In the genomic region with DNA sequence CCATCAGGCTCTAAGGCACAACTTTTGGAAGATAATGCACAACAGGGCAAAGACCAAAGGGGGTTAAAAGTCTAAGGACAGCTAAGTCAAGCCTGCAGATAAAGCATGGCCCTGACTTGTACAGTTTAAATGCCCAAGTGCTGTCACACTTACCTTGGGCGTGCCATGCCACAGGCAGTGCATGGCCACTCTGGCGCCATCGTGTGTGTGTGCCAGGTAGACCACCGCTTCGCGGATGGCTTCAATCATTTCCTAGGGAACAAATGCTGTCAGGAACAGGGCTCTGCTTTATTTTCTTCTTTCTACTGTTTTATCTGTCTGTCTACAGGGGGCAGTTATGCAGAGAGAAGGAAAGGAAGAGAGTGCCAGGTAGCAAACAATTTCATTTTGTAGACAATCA, we compare ENCODE assay signal across 13 cellular contexts. TPM values are rescaled to one million over a fixed set of nuclear protein-coding genes. Genes with fewer than 3 reads are reported as not detected.
DNase-seq lines count a peak whose midpoint lies in the region; ATAC-seq and TF ChIP-seq lines count a peak whose summit lies in the region.
"Had no signal": no experiment of that assay in that cellular context is flagged by ENCODE, and none has a peak within 500 bp of the region (broad histone marks: within the 10 kb centered on the region; RNA-seq: fewer than 3 reads in every experiment).

No MANE protein-coding gene starts in this region.

- H3K4me2 ChIP-seq in OCI-LY7 (ENCODE audit: low read length), result no peak overlapping the region
- H3K4me2 ChIP-seq: BLaER1 had no signal

- CTCF ChIA-PET in activated CD4-positive, alpha-beta T cell treated with anti-CD3 and anti-CD28 coated beads for 36 hours (lab: Charles Lee), result interaction anchor here (1.2 to 1.9 kb wide), 3 partner anchors 12 to 33 kb away, joined by 3 to 5 read pairs (median 5); no protein-coding TSS in a partner anchor
- CTCF ChIA-PET in activated CD4-positive, alpha-beta T cell treated with anti-CD3 and anti-CD28 coated beads, Interleukin-2, amount 10 ng/mL, durations not matched to agents 7 days and 5 days (lab: Charles Lee), result interaction anchor here (1.6 kb wide), 1 partner anchor 13 kb away, joined by 4 read pairs; no protein-coding TSS in a partner anchor
- CTCF ChIA-PET in OCI-LY7 (lab: Charles Lee; ENCODE audit: unreplicated experiment), result no interaction called here

- H2AFZ ChIP-seq in OCI-LY7 (ENCODE audit: low read length), result no peak overlapping the region

- H3K27ac ChIP-seq in OCI-LY7 (ENCODE audit: low read depth, low read length, poor library complexity, severe bottlenecking), result no peak overlapping the region
- H3K27ac ChIP-seq: BLaER1, neutrophil had no signal

- H3K4me3 Mint-ChIP-seq in activated CD4-positive, alpha-beta T cell treated with anti-CD3 and anti-CD28 coated beads for 36 hours, result no peak overlapping the region
- no peak overlapping the region for H3K4me3 Mint-ChIP-seq in activated CD4-positive, alpha-beta T cell treated with anti-CD3 and anti-CD28 coated beads, Interleukin-2, amount 10 ng/mL, durations not matched to agents 7 days and 5 days
- H3K4me3 Mint-ChIP-seq in progenitor cell of endocrine pancreas (ENCODE audit: low read depth), result no peak overlapping the region

- intact Hi-C loops in activated CD4-positive, alpha-beta T cell treated with anti-CD3 and anti-CD28 coated beads for 36 hours (cut with DNase I, micrococcal nuclease), result no loop called here
- intact Hi-C loops in OCI-LY7 (cut with micrococcal nuclease; ENCODE audit: unreplicated experiment), result no loop called here

- peaks cover 97% of the 10 kb centered on the region for H3K36me3 ChIP-seq in OCI-LY7 (ENCODE audit: insufficient read depth, low read length)

- peak overlapping the region; percentile 37 for H3K27ac Mint-ChIP-seq in activated CD4-positive, alpha-beta T cell treated with anti-CD3 and anti-CD28 coated beads for 36 hours
- H3K27ac Mint-ChIP-seq in activated CD4-positive, alpha-beta T cell treated with anti-CD3 and anti-CD28 coated beads, Interleukin-2, amount 10 ng/mL, durations not matched to agents 7 days and 5 days, result no peak overlapping the region
- H3K27ac Mint-ChIP-seq in progenitor cell of endocrine pancreas, result no peak overlapping the region

- TF ChIP-seq CTCF in OCI-LY7 (conservative IDR thresholded peaks at IDR 0.05; ENCODE audit: low read length) (peak; percentile 41; the same call in 1 of the 2 replicates), progenitor cell of endocrine pancreas (IDR thresholded peaks at IDR 0.05; ENCODE audit: unreplicated experiment) (peak; percentile 47)

- H3K9me2 ChIP-seq in OCI-LY7 (ENCODE audit: insufficient read depth, low read length), result no peaks in the 10 kb centered on the region

- no peaks in the 10 kb centered on the region for H3K4me1 Mint-ChIP-seq in activated CD4-positive, alpha-beta T cell treated with anti-CD3 and anti-CD28 coated beads for 36 hours
- no peaks in the 10 kb centered on the region for H3K4me1 Mint-ChIP-seq in activated CD4-positive, alpha-beta T cell treated with anti-CD3 and anti-CD28 coated beads, Interleukin-2, amount 10 ng/mL, durations not matched to agents 7 days and 5 days
- peaks cover 8% of the 10 kb centered on the region for H3K4me1 Mint-ChIP-seq in progenitor cell of endocrine pancreas (ENCODE audit: low read depth)

- no peaks in the 10 kb centered on the region for H4K20me1 ChIP-seq in OCI-LY7 (ENCODE audit: insufficient read depth, low read length)

- H3K27me3 Mint-ChIP-seq in activated CD4-positive, alpha-beta T cell treated with anti-CD3 and anti-CD28 coated beads for 36 hours, result no peaks in the 10 kb centered on the region
- H3K27me3 Mint-ChIP-seq in activated CD4-positive, alpha-beta T cell treated with anti-CD3 and anti-CD28 coated beads, Interleukin-2, amount 10 ng/mL, durations not matched to agents 7 days and 5 days, result no peaks in the 10 kb centered on the region
- no peaks in the 10 kb centered on the region for H3K27me3 Mint-ChIP-seq in progenitor cell of endocrine pancreas

- peaks cover 4% of the 10 kb centered on the region for H3K4me1 ChIP-seq in OCI-LY7 (ENCODE audit: insufficient read depth, low read length, poor library complexity, severe bottlenecking)
- H3K4me1 ChIP-seq: BLaER1 had no signal

- no peaks in the 10 kb centered on the region for H3K9me3 Mint-ChIP-seq in activated CD4-positive, alpha-beta T cell treated with anti-CD3 and anti-CD28 coated beads for 36 hours (ENCODE audit: low read depth)
- H3K9me3 Mint-ChIP-seq in activated CD4-positive, alpha-beta T cell treated with anti-CD3 and anti-CD28 coated beads, Interleukin-2, amount 10 ng/mL, durations not matched to agents 7 days and 5 days, result no peaks in the 10 kb centered on the region
- H3K9me3 Mint-ChIP-seq in progenitor cell of endocrine pancreas (ENCODE audit: low read depth), result no peaks in the 10 kb centered on the region

- peaks cover 61% of the 10 kb centered on the region for H3K36me3 Mint-ChIP-seq in activated CD4-positive, alpha-beta T cell treated with anti-CD3 and anti-CD28 coated beads for 36 hours (ENCODE audit: low read depth)
- H3K36me3 Mint-ChIP-seq in activated CD4-positive, alpha-beta T cell treated with anti-CD3 and anti-CD28 coated beads, Interleukin-2, amount 10 ng/mL, durations not matched to agents 7 days and 5 days (ENCODE audit: low read depth), result peaks cover 52% of the 10 kb centered on the region
- H3K36me3 Mint-ChIP-seq in progenitor cell of endocrine pancreas (ENCODE audit: insufficient read depth), result peaks cover 24% of the 10 kb centered on the region

- 0 out of 2 replicates have a peak, but pooled peaks cover 6% of the 10 kb centered on the region for H3K79me2 ChIP-seq in OCI-LY7 (ENCODE audit: insufficient read depth, low read depth, low read length)

- no peak overlapping the region for H3K4me3 ChIP-seq in OCI-LY7 (ENCODE audit: low read depth, low read length, poor library complexity, severe bottlenecking)
- H3K4me3 ChIP-seq: BLaER1 had no signal

- BruUV-seq in OCI-LY7 (replicated peaks; lab: Mats Ljungman, UMichigan), result no TSS peak

- POLR2A ChIA-PET in activated CD4-positive, alpha-beta T cell treated with anti-CD3 and anti-CD28 coated beads for 36 hours (lab: Charles Lee), result interaction anchor here (1.1 to 1.6 kb wide), 2 partner anchors 20 to 27 kb away, joined by 3 to 6 read pairs; a partner anchor contains a TSS
- POLR2A ChIA-PET in activated CD4-positive, alpha-beta T cell treated with anti-CD3 and anti-CD28 coated beads, Interleukin-2, amount 10 ng/mL, durations not matched to agents 7 days and 5 days (lab: Charles Lee), result interaction anchor here (0.6 kb wide), 1 partner anchor 652 kb away, joined by 3 read pairs; no protein-coding TSS in a partner anchor
- POLR2A ChIA-PET in OCI-LY7 (lab: Charles Lee), result interaction anchor here (0.7 to 1.5 kb wide), 5 partner anchors 16 to 31 kb away, joined by 3 to 4 read pairs (median 3); a partner anchor contains a TSS

- peak; percentile 30 for ATAC-seq in activated CD4-positive, alpha-beta T cell treated with anti-CD3 and anti-CD28 coated beads for 36 hours
- ATAC-seq in esophagus mucosa, result peak; percentile 41

- no peaks in the 10 kb centered on the region for H3K9me3 ChIP-seq in OCI-LY7 (ENCODE audit: low read length)
- H3K9me3 ChIP-seq: BLaER1, neutrophil had no signal

- DNase-seq in activated CD4-positive, alpha-beta T cell treated with anti-CD3 and anti-CD28 coated beads for 36 hours, result peak; percentile 46
- no peak for DNase-seq in activated CD4-positive, alpha-beta T cell treated with anti-CD3 and anti-CD28 coated beads, Interleukin-2, amount 10 ng/mL, durations not matched to agents 7 days and 5 days
- no peak for DNase-seq in OCI-LY7 (ENCODE audit: low spot score)
- DNase-seq in progenitor cell of endocrine pancreas (ENCODE audit: low spot score, unreplicated experiment), result no peak
- no peak for DNase-seq in EL
- DNase-seq in SHP77 treated with DMSO at 0.1 percent for 48 hours (lab: John Stamatoyannopoulos, UW), result no peak
- no peak for DNase-seq in RKO (ENCODE audit: low spot score)
- DNase-seq: hippocampal formation, MV-4-11, SHP77 had no signal

RNA-seq across cellular contexts. Expression of a gene that starts 19.3 kb away (rescaled TPM):
- total RNA-seq in activated CD4-positive, alpha-beta T cell treated with anti-CD3 and anti-CD28 coated beads for 36 hours, result 100 to 1,000 TPM; 111 to 112 TPM
- 10 to 100 TPM; 49.8 to 57.2 TPM for total RNA-seq in activated CD4-positive, alpha-beta T cell treated with anti-CD3 and anti-CD28 coated beads, Interleukin-2, amount 10 ng/mL, durations not matched to agents 7 days and 5 days
- total RNA-seq in OCI-LY7 (2014; rRNA removed; shearing (Covaris generic)), result 68.0 and 69.4 TPM in 2 replicates
- 57.7 and 70.6 TPM in 2 replicates for total RNA-seq in OCI-LY7 (2022)
- 48.8 TPM for total RNA-seq in esophagus mucosa
- 49.3 and 50.2 TPM in 2 replicates for total RNA-seq in progenitor cell of endocrine pancreas
